In genomic region chr11:124442442-124442841, GRCh38 we compare ENCODE assay signal across 1 cellular context.
TF ChIP-seq lines count a peak whose summit lies in the region.

No MANE protein-coding gene starts in this region.

TF ChIP-seq in GM23338, 12 proteins besides CTCF, POLR2A, EP300 and RAD21 (continued from another document):
- TF ChIP-seq REST (IDR thresholded peaks at IDR 0.05; ENCODE audit: unreplicated experiment) (no peak), JUNB (IDR thresholded peaks at IDR 0.05; ENCODE audit: unreplicated experiment) (no peak), STAT1 (IDR thresholded peaks at IDR 0.05; ENCODE audit: unreplicated experiment) (no peak), CREB1 (CRISPR knock-in tag; IDR thresholded peaks at IDR 0.05; ENCODE audit: low read depth) (no peak), ZNF114 (CRISPR knock-in tag; IDR thresholded peaks at IDR 0.05) (no peak)
